In the genomic region with DNA sequence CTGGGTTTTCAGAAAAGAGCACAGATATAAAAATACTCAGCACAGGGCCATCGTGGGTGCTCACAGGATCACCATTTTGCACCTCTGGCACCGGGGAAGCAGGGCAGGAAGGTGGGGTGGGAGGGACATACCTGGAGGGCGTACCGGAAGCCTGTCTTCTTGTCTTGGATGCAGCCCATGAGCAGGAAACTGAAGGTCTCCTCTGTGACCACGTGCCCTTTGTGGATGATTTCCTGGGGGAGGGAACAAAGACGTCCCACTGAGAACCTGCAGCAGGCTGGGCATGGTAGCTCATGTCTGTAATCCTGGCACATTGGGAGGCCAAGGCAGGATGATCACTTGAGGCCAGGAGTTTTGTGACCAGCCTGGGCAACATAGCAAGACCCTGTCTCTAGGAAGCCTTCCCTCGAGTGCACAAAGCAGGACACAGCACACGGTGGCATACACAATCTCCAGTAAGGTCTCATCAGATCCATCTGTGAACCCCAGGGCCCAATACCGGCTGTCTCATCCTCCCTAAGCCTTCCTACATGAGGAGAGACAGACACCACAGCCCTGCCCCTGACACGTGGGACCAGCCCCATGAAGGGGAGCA, we compare ENCODE assay signal across 33 cellular contexts. TPM values are rescaled to one million over a fixed set of nuclear protein-coding genes. Genes with fewer than 3 reads are reported as not detected.
A peak's percentile ranks its signal among the peaks of the same experiment; 100 is the strongest.
DNase-seq lines count a peak whose midpoint lies in the region; ATAC-seq and TF ChIP-seq lines count a peak whose summit lies in the region.
"Had no signal": no experiment of that assay in that cellular context is flagged by ENCODE, and none has a peak within 500 bp of the region (broad histone marks: within the 10 kb centered on the region; RNA-seq: fewer than 3 reads in every experiment).

No MANE protein-coding gene starts in this region.

- H3K27me3 ChIP-seq in CD8-positive, alpha-beta T cell (ENCODE audit: insufficient read depth, low read length) = no peaks in the 10 kb centered on the region
- H3K27me3 ChIP-seq in naive thymus-derived CD4-positive, alpha-beta T cell (ENCODE audit: control insufficient read depth in 2 of 2, insufficient read depth in 2 of 2, low read length in 2 of 2) = no peaks in the 10 kb centered on the region
- H3K27me3 ChIP-seq in trophoblast cell (ENCODE audit: insufficient read depth, low read length) = no peaks in the 10 kb centered on the region
- H3K27me3 ChIP-seq: ovary, suprapubic skin had no signal

- no peak overlapping the region for H2AK5ac ChIP-seq in trophoblast cell (ENCODE audit: low read length)

- no peak overlapping the region for H2BK120ac ChIP-seq in trophoblast cell (ENCODE audit: insufficient read depth, low read length, poor library complexity)

- CTCF ChIA-PET in CD8-positive, alpha-beta T cell (lab: Charles Lee) = no interaction called here
- CTCF ChIA-PET in RWPE1 (lab: Yijun Ruan, JAX) = no interaction called here
- CTCF ChIA-PET in naive thymus-derived CD4-positive, alpha-beta T cell (lab: Charles Lee) = no interaction called here

- H4K12ac ChIP-seq in trophoblast cell (ENCODE audit: low read depth, low read length) = no peak overlapping the region

- H3K9me3 ChIP-seq in CD8-positive, alpha-beta T cell (ENCODE audit: low read length) = no peaks in the 10 kb centered on the region
- no peaks in the 10 kb centered on the region for H3K9me3 ChIP-seq in naive thymus-derived CD4-positive, alpha-beta T cell (ENCODE audit: control insufficient read depth in 2 of 3, low read length in 3 of 3)
- no peaks in the 10 kb centered on the region for H3K9me3 ChIP-seq in trophoblast cell (ENCODE audit: insufficient read depth, low read depth, low read length)
- H3K9me3 ChIP-seq: mucosa of descending colon, ovary, suprapubic skin had no signal

- POLR2A ChIA-PET in CD8-positive, alpha-beta T cell (lab: Charles Lee) = interaction anchor here (0.6 kb wide), 1 partner anchor 17 kb away, joined by 4 read pairs; no protein-coding TSS in a partner anchor
- POLR2A ChIA-PET in RWPE1 (lab: Yijun Ruan, JAX; ENCODE audit: low non-redundant PET) = no interaction called here
- POLR2A ChIA-PET in naive thymus-derived CD4-positive, alpha-beta T cell (lab: Charles Lee) = no interaction called here

- H3K9ac ChIP-seq in trophoblast cell (ENCODE audit: low read length) = no peak overlapping the region

- H3K4me1 Mint-ChIP-seq in activated CD4-positive, alpha-beta T cell treated with anti-CD3 and anti-CD28 coated beads, Interleukin-2, amount 10 ng/mL, durations not matched to agents 24 days and 14 days = peaks cover 2% of the 10 kb centered on the region
- H3K4me1 Mint-ChIP-seq in CD8-positive, alpha-beta T cell (ENCODE audit: low read depth) = peaks cover 2% of the 10 kb centered on the region
- H3K4me1 Mint-ChIP-seq in naive thymus-derived CD4-positive, alpha-beta T cell = peaks cover 0 to 8% (median 6%) of the 10 kb centered on the region in 7 donors
- H3K4me1 Mint-ChIP-seq: IgD-negative memory B cell, nephron had no signal

- H3K36me3 ChIP-seq in CD8-positive, alpha-beta T cell (ENCODE audit: insufficient read depth, low read length) = peaks cover 8% of the 10 kb centered on the region
- peaks cover 0 to 60% (median 5%) of the 10 kb centered on the region in 3 experiments for H3K36me3 ChIP-seq in naive thymus-derived CD4-positive, alpha-beta T cell (ENCODE audit: control insufficient read depth in 2 of 3, insufficient read depth in 3 of 3, low read length in 3 of 3)
- H3K36me3 ChIP-seq in trophoblast cell (ENCODE audit: control insufficient read depth in 1 of 2, insufficient read depth in 2 of 2, low read length in 2 of 2) = peaks cover 60 to 70% of the 10 kb centered on the region in 2 experiments
- H3K36me3 ChIP-seq: ovary had no signal

- WGBS in trophoblast cell (ENCODE audit: extremely low coverage, insufficient coverage, insufficient read length) = no CpG with 5 or more reads among the region's 10 CpGs

- H3K36me3 Mint-ChIP-seq in activated CD4-positive, alpha-beta T cell treated with anti-CD3 and anti-CD28 coated beads, Interleukin-2, amount 10 ng/mL, durations not matched to agents 24 days and 14 days (ENCODE audit: low read depth) = peaks cover 34% of the 10 kb centered on the region
- H3K36me3 Mint-ChIP-seq in CD8-positive, alpha-beta T cell = peaks cover 59% of the 10 kb centered on the region
- peaks cover 0 to 4% (median 2%) of the 10 kb centered on the region in 5 donors for H3K36me3 Mint-ChIP-seq in naive thymus-derived CD4-positive, alpha-beta T cell

- no peak overlapping the region for H4K91ac ChIP-seq in trophoblast cell (ENCODE audit: low read depth, low read length)

- intact Hi-C loops in activated CD4-positive, alpha-beta T cell treated with anti-CD3 and anti-CD28 coated beads, Interleukin-2, amount 10 ng/mL, durations not matched to agents 24 days and 14 days (cut with micrococcal nuclease) = no loop called here
- intact Hi-C loops in CD8-positive, alpha-beta T cell (cut with DNase I, micrococcal nuclease) = no loop called here
- intact Hi-C loops in naive thymus-derived CD4-positive, alpha-beta T cell (cut with micrococcal nuclease) = no loop called here

- H3K4me2 ChIP-seq in trophoblast cell (ENCODE audit: low read length) = no peak overlapping the region
- H3K4me2 ChIP-seq: PC-9 had no signal

- H3K79me1 ChIP-seq in trophoblast cell (ENCODE audit: low read length) = peaks cover 1% of the 10 kb centered on the region

- H2BK5ac ChIP-seq in trophoblast cell (ENCODE audit: low read depth, low read length, poor library complexity) = no peak overlapping the region

- no peak overlapping the region for H3K14ac ChIP-seq in trophoblast cell (ENCODE audit: low read length)

- DNase-seq in activated CD4-positive, alpha-beta T cell treated with anti-CD3 and anti-CD28 coated beads, Interleukin-2, amount 10 ng/mL, durations not matched to agents 24 days and 14 days = peak; percentile 67
- no peak for DNase-seq in activated CD4-positive, alpha-beta T cell treated with anti-CD3 and anti-CD28 coated beads, Interleukin-2, amount 50 U/mL, for 1 hour
- no peak for DNase-seq in CD8-positive, alpha-beta T cell
- no peak for DNase-seq in RWPE1 (ENCODE audit: low spot score)
- peak in 7 of 9 donors; percentile 18 to 52 (median 31) for DNase-seq in naive thymus-derived CD4-positive, alpha-beta T cell
- no peak for DNase-seq in trophoblast cell
- no peak for DNase-seq in ACHN
- DNase-seq: activated CD4-positive, alpha-beta T cell treated with anti-CD3 and anti-CD28 coated beads for 4 hours; activated CD8-positive, alpha-beta memory T cell treated with anti-CD3 and anti-CD28 coated beads, Interleukin-2, amount 50 U/mL, for 4 hours; AML-193; caudate nucleus; cortex of kidney; effector memory CD4-positive, alpha-beta T cell; glutamatergic neuron; GOT3; HFFc6; mammary epithelial cell; mucosa of descending colon; NCI-H1105; NCI-H1930; NCI-H2171 treated with DMSO at 0.1 percent for 48 hours; NCI-H526; NK-92 treated with Interleukin-12 subunit alpha and Interleukin-12 subunit beta, amount 100 ng/mL, for 24 hours; ovary; PC-9; Right ventricle myocardium superior; stimulated activated naive B cell treated with anti-CD40 and anti-IgM and Interleukin-4, amounts not matched to agents 10 μg/mL and 1 μg/mL and 100 μg/mL, for 72 hours had no signal

- H3K27me3 Mint-ChIP-seq in activated CD4-positive, alpha-beta T cell treated with anti-CD3 and anti-CD28 coated beads, Interleukin-2, amount 10 ng/mL, durations not matched to agents 24 days and 14 days = no peaks in the 10 kb centered on the region
- no peaks in the 10 kb centered on the region for H3K27me3 Mint-ChIP-seq in CD8-positive, alpha-beta T cell (ENCODE audit: low read depth)
- no peaks in the 10 kb centered on the region for H3K27me3 Mint-ChIP-seq in naive thymus-derived CD4-positive, alpha-beta T cell
- H3K27me3 Mint-ChIP-seq: activated naive CD8-positive, alpha-beta T cell; CD4-positive, CD25-positive, alpha-beta regulatory T cell; IgD-negative memory B cell; stimulated activated naive B cell treated with anti-CD40 and anti-IgM and Interleukin-4, amounts not matched to agents 10 μg/mL and 1 μg/mL and 100 μg/mL, for 72 hours had no signal

- peaks cover 6% of the 10 kb centered on the region for H3K4me1 ChIP-seq in CD8-positive, alpha-beta T cell (ENCODE audit: insufficient read depth, low read length)
- peaks cover 0 to 9% of the 10 kb centered on the region in 2 donors for H3K4me1 ChIP-seq in naive thymus-derived CD4-positive, alpha-beta T cell (ENCODE audit: control insufficient read depth in 2 of 2, insufficient read depth in 2 of 2, low read length in 2 of 2)
- H3K4me1 ChIP-seq in trophoblast cell (ENCODE audit: control insufficient read depth in 1 of 2, insufficient read depth in 2 of 2, low read length in 2 of 2) = peaks cover 11 to 22% of the 10 kb centered on the region in 2 experiments
- H3K4me1 ChIP-seq: suprapubic skin had no signal

- peak; percentile 80 for ATAC-seq in CD8-positive, alpha-beta T cell
- ATAC-seq in naive thymus-derived CD4-positive, alpha-beta T cell = peak; percentile 38
- ATAC-seq in GM18861 (IDR thresholded peaks at IDR 0.05; ENCODE audit: unreplicated experiment) = no peak
- ATAC-seq: mucosa of descending colon; stimulated activated naive B cell treated with anti-CD40 and anti-IgM and Interleukin-4, amounts not matched to agents 10 μg/mL and 1 μg/mL and 100 μg/mL, for 72 hours had no signal

- H4K8ac ChIP-seq in trophoblast cell (ENCODE audit: low read depth, low read length) = no peak overlapping the region

- no peak overlapping the region for H3K18ac ChIP-seq in trophoblast cell (ENCODE audit: low read length)

- H2BK12ac ChIP-seq in trophoblast cell (ENCODE audit: low read length) = no peak overlapping the region

- no peak overlapping the region for H3K27ac Mint-ChIP-seq in activated CD4-positive, alpha-beta T cell treated with anti-CD3 and anti-CD28 coated beads, Interleukin-2, amount 10 ng/mL, durations not matched to agents 24 days and 14 days
- peak overlapping the region; percentile 22 for H3K27ac Mint-ChIP-seq in CD8-positive, alpha-beta T cell
- peak overlapping the region in 5 of 9 donors; percentile 54 to 82 (median 72) for H3K27ac Mint-ChIP-seq in naive thymus-derived CD4-positive, alpha-beta T cell
- H3K27ac Mint-ChIP-seq: activated naive CD8-positive, alpha-beta T cell; CD4-positive, CD25-positive, alpha-beta regulatory T cell; HFFc6; IgD-negative memory B cell; nephron; stimulated activated naive B cell treated with anti-CD40 and anti-IgM and Interleukin-4, amounts not matched to agents 10 μg/mL and 1 μg/mL and 100 μg/mL, for 72 hours had no signal

- H3K4me3 ChIP-seq in CD8-positive, alpha-beta T cell (ENCODE audit: low read depth, low read length) = no peak overlapping the region
- no peak overlapping the region for H3K4me3 ChIP-seq in naive thymus-derived CD4-positive, alpha-beta T cell (ENCODE audit: low read length)
- H3K4me3 ChIP-seq in trophoblast cell (ENCODE audit: low read depth, low read length) = no peak overlapping the region
- H3K4me3 ChIP-seq: mucosa of descending colon, ovary, PC-9, suprapubic skin had no signal

- no peak overlapping the region for H3K27ac ChIP-seq in CD8-positive, alpha-beta T cell (ENCODE audit: low read depth, low read length)
- H3K27ac ChIP-seq in RWPE1 (peak overlapping the region; percentile 9; the same call in 1 of the 2 replicates), trophoblast cell (ENCODE audit: low read depth, low read length) (no peak overlapping the region)
- peak overlapping the region; percentile 29 for H3K27ac ChIP-seq in naive thymus-derived CD4-positive, alpha-beta T cell (ENCODE audit: low read depth, low read length)
- H3K27ac ChIP-seq: ovary, PC-9, suprapubic skin had no signal

- in situ Hi-C loops in ACHN (cut with HindIII; ENCODE audit: low pct_ligation_motif_present, low pct_unique_long_range_greater_than_20kb, low sequenced_read_pairs) = no loop called here

- no peaks in the 10 kb centered on the region for H3K79me2 ChIP-seq in trophoblast cell (ENCODE audit: control insufficient read depth, insufficient read depth, low read length, poor library complexity)

- no peak for TF ChIP-seq CTCF in CD8-positive, alpha-beta T cell (IDR thresholded peaks at IDR 0.05)
- no peak for TF ChIP-seq CTCF in RWPE1 (conservative IDR thresholded peaks at IDR 0.05; ENCODE audit: low read depth)

- H2AFZ ChIP-seq in trophoblast cell (ENCODE audit: insufficient read depth, low read length, poor library complexity) = no peak overlapping the region
- H2AFZ ChIP-seq: PC-9 had no signal

- no peaks in the 10 kb centered on the region for H3K9me3 Mint-ChIP-seq in activated CD4-positive, alpha-beta T cell treated with anti-CD3 and anti-CD28 coated beads, Interleukin-2, amount 10 ng/mL, durations not matched to agents 24 days and 14 days
- no peaks in the 10 kb centered on the region for H3K9me3 Mint-ChIP-seq in CD8-positive, alpha-beta T cell
- H3K9me3 Mint-ChIP-seq in naive thymus-derived CD4-positive, alpha-beta T cell = no peaks in the 10 kb centered on the region
- H3K9me3 Mint-ChIP-seq: CD4-positive, CD25-positive, alpha-beta regulatory T cell; HFFc6; IgD-negative memory B cell; nephron; stimulated activated naive B cell treated with anti-CD40 and anti-IgM and Interleukin-4, amounts not matched to agents 10 μg/mL and 1 μg/mL and 100 μg/mL, for 72 hours had no signal

- H3K23ac ChIP-seq in trophoblast cell (ENCODE audit: low read length) = no peak overlapping the region

- no peak overlapping the region for H3K4me3 Mint-ChIP-seq in activated CD4-positive, alpha-beta T cell treated with anti-CD3 and anti-CD28 coated beads, Interleukin-2, amount 10 ng/mL, durations not matched to agents 24 days and 14 days
- H3K4me3 Mint-ChIP-seq in CD8-positive, alpha-beta T cell = no peak overlapping the region
- peak overlapping the region in 3 of 10 donors; percentile 15 to 49 (median 19) for H3K4me3 Mint-ChIP-seq in naive thymus-derived CD4-positive, alpha-beta T cell
- H3K4me3 Mint-ChIP-seq: activated naive CD8-positive, alpha-beta T cell; HFFc6; IgD-negative memory B cell; nephron; stimulated activated naive B cell treated with anti-CD40 and anti-IgM and Interleukin-4, amounts not matched to agents 10 μg/mL and 1 μg/mL and 100 μg/mL, for 72 hours had no signal

- no peak overlapping the region for H3K4ac ChIP-seq in trophoblast cell (ENCODE audit: low read depth, low read length)

RNA-seq across cellular contexts. Expression of gene PTCD1, which starts 9.5 kb away (rescaled TPM):
- 10.5 and 10.7 TPM in 2 replicates for total RNA-seq in activated CD4-positive, alpha-beta T cell treated with anti-CD3 and anti-CD28 coated beads, Interleukin-2, amount 10 ng/mL, durations not matched to agents 24 days and 14 days
- 1 to 10 TPM; 4.2 to 4.5 TPM for total RNA-seq in CD8-positive, alpha-beta T cell
- total RNA-seq in naive thymus-derived CD4-positive, alpha-beta T cell = 10 to 100 TPM in 2 of 5 experiments, 1 to 10 TPM in 3; 4.0 to 10.8 (median 8.8) TPM
- polyA plus RNA-seq in naive thymus-derived CD4-positive, alpha-beta T cell = 1 to 10 TPM; 3.7 to 4.2 TPM
- 3.7 and 4.0 TPM in 2 replicates for polyA plus RNA-seq in trophoblast cell (2013)

RNA-seq across cellular contexts. Expression of gene CPSF4, which starts 9.7 kb away (rescaled TPM):
- 83.5 and 89.0 TPM in 2 replicates for total RNA-seq in activated CD4-positive, alpha-beta T cell treated with anti-CD3 and anti-CD28 coated beads, Interleukin-2, amount 10 ng/mL, durations not matched to agents 24 days and 14 days
- 10 to 100 TPM; 33.4 to 33.9 TPM for total RNA-seq in CD8-positive, alpha-beta T cell
- 10 to 100 TPM; 36.3 to 69.4 (median 45.7) TPM for total RNA-seq in naive thymus-derived CD4-positive, alpha-beta T cell
- 10 to 100 TPM; 22.4 to 28.3 TPM for polyA plus RNA-seq in naive thymus-derived CD4-positive, alpha-beta T cell
- polyA plus RNA-seq in trophoblast cell (2013) = 61.2 and 66.0 TPM in 2 replicates

RNA-seq across cellular contexts. Expression of gene BUD31, which starts 20.3 kb away (rescaled TPM):
- 136 and 147 TPM in 2 replicates for total RNA-seq in activated CD4-positive, alpha-beta T cell treated with anti-CD3 and anti-CD28 coated beads, Interleukin-2, amount 10 ng/mL, durations not matched to agents 24 days and 14 days
- 100 to 1,000 TPM; 144 TPM for total RNA-seq in CD8-positive, alpha-beta T cell
- 100 to 1,000 TPM in 2 of 5 experiments, 10 to 100 TPM in 3; 55.2 to 134 (median 83.9) TPM for total RNA-seq in naive thymus-derived CD4-positive, alpha-beta T cell
- 100 to 1,000 TPM; 148 to 173 TPM for polyA plus RNA-seq in naive thymus-derived CD4-positive, alpha-beta T cell
- polyA plus RNA-seq in trophoblast cell (2013) = 126 and 130 TPM in 2 replicates

RNA-seq across cellular contexts. Expression of gene PDAP1, which starts 20.7 kb away (rescaled TPM):
- total RNA-seq in activated CD4-positive, alpha-beta T cell treated with anti-CD3 and anti-CD28 coated beads, Interleukin-2, amount 10 ng/mL, durations not matched to agents 24 days and 14 days = 167 and 168 TPM in 2 replicates
- total RNA-seq in CD8-positive, alpha-beta T cell = 10 to 100 TPM; 34.5 to 36.2 TPM
- 100 to 1,000 TPM in 1 of 5 experiments, 10 to 100 TPM in 4; 42.8 to 104 (median 64.0) TPM for total RNA-seq in naive thymus-derived CD4-positive, alpha-beta T cell
- 10 to 100 TPM; 38.4 to 41.2 TPM for polyA plus RNA-seq in naive thymus-derived CD4-positive, alpha-beta T cell
- polyA plus RNA-seq in trophoblast cell (2013) = 102 and 109 TPM in 2 replicates

RNA-seq across cellular contexts. Expression of gene ATP5MF, which starts 36.9 kb away (rescaled TPM):
- total RNA-seq in activated CD4-positive, alpha-beta T cell treated with anti-CD3 and anti-CD28 coated beads, Interleukin-2, amount 10 ng/mL, durations not matched to agents 24 days and 14 days = 380 and 393 TPM in 2 replicates
- total RNA-seq in CD8-positive, alpha-beta T cell = 10 to 100 TPM; 45.6 to 48.5 TPM
- total RNA-seq in naive thymus-derived CD4-positive, alpha-beta T cell = 100 to 1,000 TPM in 3 of 5 experiments, 10 to 100 TPM in 2; 77.8 to 349 (median 126) TPM
- polyA plus RNA-seq in naive thymus-derived CD4-positive, alpha-beta T cell = 100 to 1,000 TPM; 345 to 406 TPM
- 482 and 489 TPM in 2 replicates for polyA plus RNA-seq in trophoblast cell (2013)

Comparison
In these comparisons a context has a peak if more than half of its experiments do, and no peak if none do; other contexts are left out.
1. DNase-seq: peak in activated CD4-positive, alpha-beta T cell treated with anti-CD3 and anti-CD28 coated beads, Interleukin-2, amount 10 ng/mL, durations not matched to agents 24 days and 14 days (single experiment) and naive thymus-derived CD4-positive, alpha-beta T cell (7 of 9); none in activated CD4-positive, alpha-beta T cell treated with anti-CD3 and anti-CD28 coated beads, Interleukin-2, amount 50 U/mL, for 1 hour (single experiment), CD8-positive, alpha-beta T cell (0 of 7), RWPE1 (single experiment), trophoblast cell (0 of 2) and ACHN (single experiment).
2. H3K27ac ChIP-seq: peak in RWPE1 (single experiment) and naive thymus-derived CD4-positive, alpha-beta T cell (single experiment); none in CD8-positive, alpha-beta T cell (single experiment) and trophoblast cell (single experiment).